ENCODE assay signal across 11 cellular contexts in the genomic region with DNA sequence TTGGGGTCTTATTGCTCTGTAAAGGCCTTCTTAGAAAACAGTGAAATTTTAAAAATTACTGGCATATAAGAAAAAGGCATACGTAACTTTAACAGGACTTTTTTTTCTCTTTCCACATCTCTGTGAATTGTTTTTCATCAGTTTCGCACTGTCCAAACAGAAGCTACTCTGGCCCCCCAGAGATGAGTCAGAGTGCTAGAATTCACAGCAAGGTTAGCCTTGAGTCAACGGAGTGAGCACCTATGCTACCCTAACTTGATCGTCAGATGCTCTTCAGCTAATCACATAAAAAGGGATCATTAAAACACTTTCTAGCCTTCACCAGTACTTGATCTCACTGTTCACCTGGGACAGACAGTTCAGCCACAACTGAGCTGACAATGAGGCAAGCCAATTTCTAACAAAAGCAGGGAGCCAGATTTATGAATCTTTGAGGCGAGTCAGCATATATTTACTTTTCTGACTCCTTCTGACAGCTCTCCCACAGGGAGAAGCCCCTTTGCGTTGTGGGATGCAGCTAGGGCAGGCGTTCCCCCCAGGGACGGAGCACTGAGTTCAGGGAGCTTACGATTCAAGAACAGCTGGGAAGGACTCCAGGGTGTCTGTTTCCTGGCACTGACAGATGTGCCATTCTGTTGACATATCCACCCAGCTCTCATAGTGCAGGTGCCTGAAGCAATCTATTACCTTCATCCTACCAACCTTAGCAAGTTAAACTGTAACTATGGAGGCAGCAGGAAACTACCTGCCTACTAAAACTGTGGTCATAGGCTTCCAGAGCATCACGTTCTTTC. TPM values are rescaled to one million over a fixed set of nuclear protein-coding genes. Genes with fewer than 3 reads are reported as not detected.
DNase-seq lines count a peak whose midpoint lies in the region; ATAC-seq and TF ChIP-seq lines count a peak whose summit lies in the region.
"Had no signal": no experiment of that assay in that cellular context is flagged by ENCODE, and none has a peak within 500 bp of the region (broad histone marks: within the 10 kb centered on the region; RNA-seq: fewer than 3 reads in every experiment).

No MANE protein-coding gene starts in this region.

- CTCF ChIA-PET in RWPE1 (lab: Yijun Ruan, JAX) = interaction anchor here (0.6 kb wide), 1 partner anchor 439 kb away, joined by 3 read pairs; no protein-coding TSS in a partner anchor

- peak overlapping the region; percentile 36; the same call in 1 of the 2 replicates for H3K9ac ChIP-seq in iPS-20b (ENCODE audit: low read depth, low read length)

- peaks cover 19% of the 10 kb centered on the region for H3K4me1 ChIP-seq in iPS-20b (ENCODE audit: insufficient read depth, low read length)
- no peaks in the 10 kb centered on the region for H3K4me1 ChIP-seq in effector memory CD4-positive, alpha-beta T cell (ENCODE audit: control insufficient read depth, insufficient read depth, low read length, poor library complexity, severe bottlenecking)

- H3K27me3 ChIP-seq in iPS-20b (ENCODE audit: insufficient read depth, low read length) = no peaks in the 10 kb centered on the region
- no peaks in the 10 kb centered on the region for H3K27me3 ChIP-seq in effector memory CD4-positive, alpha-beta T cell (replicated peaks; ENCODE audit: control insufficient read depth, insufficient read depth, low read length, poor library complexity, severe bottlenecking)
- H3K27me3 ChIP-seq: heart right ventricle had no signal

- POLR2A ChIA-PET in RWPE1 (lab: Yijun Ruan, JAX; ENCODE audit: low non-redundant PET) = no interaction called here

- no peaks in the 10 kb centered on the region for H3K9me3 ChIP-seq in iPS-20b (ENCODE audit: insufficient read depth, low read depth, low read length)
- no peaks in the 10 kb centered on the region for H3K9me3 ChIP-seq in effector memory CD4-positive, alpha-beta T cell (ENCODE audit: control insufficient read depth, low read length)
- H3K9me3 ChIP-seq: heart right ventricle had no signal

- intact Hi-C loops in Right ventricle myocardium inferior (cut with DNase I) (loop anchor here (5.0 to 10.0 kb wide), 2 partner anchors 55 to 408 kb away; no protein-coding TSS in a partner anchor), cardiac septum (cut with DNase I) (no loop called here)

- TF ChIP-seq CTCF in RWPE1 (conservative IDR thresholded peaks at IDR 0.05; ENCODE audit: low read depth) (no peak), GM13976 (IDR thresholded peaks at IDR 0.05; ENCODE audit: borderline replicate concordance, control extremely low read depth, extremely low read depth, insufficient read depth, missing control alignments) (no peak), coronary artery (IDR thresholded peaks at IDR 0.05) (no peak)

- in situ Hi-C loops in GM13976 (cut with MboI; ENCODE audit: low sequenced_read_pairs, unreplicated experiment) = no loop called here

- no peak for DNase-seq in Right ventricle myocardium inferior (ENCODE audit: missing footprints)
- no peak for DNase-seq in cardiac septum (ENCODE audit: low spot score)
- peak; percentile 18 for DNase-seq in RWPE1 (ENCODE audit: low spot score)
- DNase-seq in effector memory CD4-positive, alpha-beta T cell = no peak
- DNase-seq in GM13976 (ENCODE audit: low spot score) = no peak
- DNase-seq in Kasumi-1 (lab: John Stamatoyannopoulos, UW) = no peak
- DNase-seq in coronary artery (ENCODE audit: low spot score) = no peak
- DNase-seq: activated CD8-positive, alpha-beta memory T cell treated with anti-CD3 and anti-CD28 coated beads, Interleukin-2, amount 50 U/mL, for 4 hours; heart right ventricle; naive thymus-derived CD8-positive, alpha-beta T cell had no signal

- ATAC-seq in Right ventricle myocardium inferior = peak; percentile 26
- ATAC-seq: naive thymus-derived CD8-positive, alpha-beta T cell had no signal

- no peak overlapping the region for H3K27ac ChIP-seq in RWPE1
- H3K27ac ChIP-seq in iPS-20b (ENCODE audit: low read length) = no peak overlapping the region
- H3K27ac ChIP-seq in effector memory CD4-positive, alpha-beta T cell (ENCODE audit: insufficient read depth, low read length, poor library complexity, severe bottlenecking) = no peak overlapping the region
- H3K27ac ChIP-seq in coronary artery = no peak overlapping the region

- no peak overlapping the region for H3K4me3 ChIP-seq in iPS-20b (ENCODE audit: low read length)
- H3K4me3 ChIP-seq in effector memory CD4-positive, alpha-beta T cell (ENCODE audit: insufficient read depth, low read depth, low read length, poor library complexity, severe bottlenecking) = no peak overlapping the region
- H3K4me3 ChIP-seq in coronary artery = no peak overlapping the region
- H3K4me3 ChIP-seq: heart right ventricle had no signal

- H3K36me3 ChIP-seq in iPS-20b (ENCODE audit: insufficient read depth, low read depth, low read length) = peaks cover 6% of the 10 kb centered on the region
- peaks cover 8% of the 10 kb centered on the region for H3K36me3 ChIP-seq in effector memory CD4-positive, alpha-beta T cell (ENCODE audit: control insufficient read depth, insufficient read depth, low read length)

RNA-seq across cellular contexts. Expression of a gene that starts 46.4 kb away (rescaled TPM):
- total RNA-seq in Right ventricle myocardium inferior (not detected), cardiac septum (0.19 TPM)
- total RNA-seq: naive thymus-derived CD8-positive, alpha-beta T cell had no signal
